26 cellular contexts compared by ENCODE assay signal in genomic region chr5:67636850-67637524, GRCh38.
"Had no signal": no experiment of that assay in that cellular context is flagged by ENCODE, and none has a peak within 500 bp of the region (broad histone marks: within the 10 kb centered on the region; RNA-seq: fewer than 3 reads in every experiment).

No MANE protein-coding gene starts in this region.

- H3K27ac Mint-ChIP-seq: mesothelial cell of epicardium; naive B cell; natural killer cell; nephron progenitor cell; neural progenitor cell; progenitor cell of endocrine pancreas; stimulated activated naive B cell treated with anti-CD40 and anti-IgM and Interleukin-4, amounts not matched to agents 10 μg/mL and 1 μg/mL and 100 μg/mL, for 72 hours had no signal

- DNase-seq: kidney glomerular epithelial cell; mesendoderm; naive B cell; natural killer cell; nephron progenitor cell; retina; stimulated activated CD4-positive, alpha-beta T cell treated with anti-CD3 and anti-CD28 coated beads, Interleukin-12 subunit alpha, Interleukin-12 subunit beta, amount 100 ng/mL, for 4 hours; stimulated activated CD4-positive, alpha-beta T cell treated with anti-CD3 and anti-CD28 coated beads, Interleukin-15, amount 100 ng/mL, for 24 hours; stimulated activated CD4-positive, alpha-beta T cell treated with anti-CD3 and anti-CD28 coated beads, Interleukin-2, amount 100 ng/mL, for 24 hours; stimulated activated CD4-positive, alpha-beta T cell treated with anti-CD3 and anti-CD28 coated beads, Interleukin-4, amount 100 ng/mL, for 1 hour; stimulated activated naive B cell treated with anti-CD40 and anti-IgM and Interleukin-4, amounts not matched to agents 10 μg/mL and 1 μg/mL and 100 μg/mL, for 72 hours; stimulated activated naive CD8-positive, alpha-beta T cell treated with anti-CD3 and anti-CD28 coated beads, Interleukin-15, Interleukin-2, amounts not matched to agents 100 U/mL and 50 U/mL, for 24 hours; stomach had no signal

- H3K4me3 ChIP-seq: lung, neural progenitor cell, right lobe of liver, skin epidermis, stomach, testis, thyroid gland, transverse colon, upper lobe of left lung, vagina had no signal

- H3K4me1 ChIP-seq: parathyroid adenoma, right lobe of liver, thyroid gland, upper lobe of left lung had no signal

- H3K9me3 Mint-ChIP-seq: natural killer cell had no signal

- H3K4me3 Mint-ChIP-seq: mesothelial cell of epicardium; naive B cell; natural killer cell; nephron progenitor cell; neural progenitor cell; stimulated activated naive B cell treated with anti-CD40 and anti-IgM and Interleukin-4, amounts not matched to agents 10 μg/mL and 1 μg/mL and 100 μg/mL, for 72 hours had no signal

- H3K27me3 Mint-ChIP-seq: progenitor cell of endocrine pancreas had no signal

- ATAC-seq: natural killer cell; stimulated activated naive B cell treated with anti-CD40 and anti-IgM and Interleukin-4, amounts not matched to agents 10 μg/mL and 1 μg/mL and 100 μg/mL, for 72 hours; stimulated activated naive CD8-positive, alpha-beta T cell treated with anti-CD3 and anti-CD28 coated beads, Interleukin-15, Interleukin-2, amounts not matched to agents 100 U/mL and 50 U/mL, for 24 hours had no signal

- H3K9me3 ChIP-seq: neutrophil, right lobe of liver, stomach, testis, thyroid gland, transverse colon, upper lobe of left lung, vagina had no signal

- H3K36me3 ChIP-seq: neural progenitor cell, neutrophil, right lobe of liver, stomach, thyroid gland, transverse colon, upper lobe of left lung, vagina had no signal

- H3K4me1 Mint-ChIP-seq: naive B cell; natural killer cell; stimulated activated naive B cell treated with anti-CD40 and anti-IgM and Interleukin-4, amounts not matched to agents 10 μg/mL and 1 μg/mL and 100 μg/mL, for 72 hours had no signal

- H3K27ac ChIP-seq: neural progenitor cell, neutrophil, parathyroid adenoma, right lobe of liver, skin epidermis, stomach, thyroid gland, transverse colon, upper lobe of left lung, vagina had no signal

- H3K36me3 Mint-ChIP-seq: natural killer cell had no signal

- H3K27me3 ChIP-seq: neural progenitor cell, neutrophil, right lobe of liver, stomach, testis, thyroid gland, transverse colon, upper lobe of left lung, vagina had no signal
